ENCODE assay signal across 8 cellular contexts in genomic region chrX:120250522-120251271, GRCh38. TPM values are rescaled to one million over a fixed set of nuclear protein-coding genes. Genes with fewer than 3 reads are reported as not detected.
A peak's percentile ranks its signal among the peaks of the same experiment; 100 is the strongest.
DNase-seq lines count a peak whose midpoint lies in the region; ATAC-seq, FAIRE-seq and TF ChIP-seq lines count a peak whose summit lies in the region.

ZBTB33 (plus strand) TSS chrX:120250812; CDS start chrX:120253416, 2,604 bp downstream.

- 0 to 33% (median 0%) methylated on average over 35 to 75 of the region's 75 CpGs for WGBS in adipose tissue, 3 donors

- H3K9me3 Mint-ChIP-seq in T-cell (no peaks in the 10 kb centered on the region), type B pancreatic cell (no peaks in the 10 kb centered on the region)

- intact Hi-C loops in cardiac septum (cut with DNase I) = no loop called here

- peak; percentile 74 for TF ChIP-seq CTCF in type B pancreatic cell (conservative IDR thresholded peaks at IDR 0.05)

- TF ChIP-seq POLR2A in GM12891 (IDR thresholded peaks at IDR 0.05; ENCODE audit: low read depth, low read length) = no peak

- H3K36me3 Mint-ChIP-seq in T-cell = peaks cover 18% of the 10 kb centered on the region
- H3K36me3 Mint-ChIP-seq in type B pancreatic cell = peaks cover 10% of the 10 kb centered on the region

- peak; percentile 92 for ATAC-seq in HG02840 (IDR thresholded peaks at IDR 0.05; ENCODE audit: low FRiP score, unreplicated experiment)
- ATAC-seq in T-cell (replicated peaks in 1 of 4) = peak; percentile 99 to 100 (median 99)

- H3K27ac Mint-ChIP-seq in T-cell (peak within 1 kb of the TSS; percentile 91 to 97), type B pancreatic cell (peak within 1 kb of the TSS; percentile 97)

- peak within 1 kb of the TSS; percentile 91 to 92 (median 91) for H3K4me3 Mint-ChIP-seq in T-cell
- peak within 1 kb of the TSS; percentile 97 for H3K4me3 Mint-ChIP-seq in type B pancreatic cell

- peaks cover 0 to 27% of the 10 kb centered on the region in 2 donors for H3K27me3 Mint-ChIP-seq in T-cell
- H3K27me3 Mint-ChIP-seq in type B pancreatic cell = peaks cover 17% of the 10 kb centered on the region

- peak; percentile 99 for FAIRE-seq in GM12891 (lab: Jason Lieb, UNC)

- CTCF ChIA-PET in T-cell (lab: Charles Lee) = interaction anchor here (0.6 to 2.0 kb wide), 11 partner anchors 19 to 854 kb away, joined by 3 to 11 read pairs (median 4); no protein-coding TSS in a partner anchor

- H3K27ac ChIP-seq in adipose tissue (ENCODE audit: low read depth, low read length) = peak within 1 kb of the TSS; percentile 86

- DNase-seq in GM12891 (ENCODE audit: insufficient read length, low spot score) (peak; percentile 58), NCI-H1436 (lab: John Stamatoyannopoulos, UW) (peak; percentile 95), T-cell (peak; percentile 67 to 90 (median 82)), cardiac septum (ENCODE audit: low spot score) (peak; percentile 94), pons (ENCODE audit: low spot score) (peak; percentile 89), type B pancreatic cell (ENCODE audit: extremely low spot score, unreplicated experiment) (peak; percentile 90)

- POLR2A ChIA-PET in T-cell (lab: Charles Lee) = interaction anchor here in 1 of 2 donors (0.6 to 1.5 kb wide), 4 partner anchors 43 to 61 kb away, joined by 4 to 7 read pairs (median 4); partner anchors contain the start of gene TMEM255A

- H3K4me1 Mint-ChIP-seq in T-cell = peaks cover 7 to 31% (median 30%) of the 10 kb centered on the region in 3 donors
- H3K4me1 Mint-ChIP-seq in type B pancreatic cell (ENCODE audit: unreplicated experiment) = peaks cover 5% of the 10 kb centered on the region

TF ChIP-seq in GM12891, 5 proteins besides CTCF, POLR2A, EP300 and RAD21:
- TF ChIP-seq TAF1 (IDR thresholded peaks at IDR 0.05; ENCODE audit: low read depth, low read length) (0 out of 2 replicates have a peak, but pooled peaks have one; percentile 25), POLR2AphosphoS5 (IDR thresholded peaks at IDR 0.05; ENCODE audit: low read depth, low read length) (no peak)

RNA-seq across cellular contexts. Expression of gene ZBTB33, which starts in this region (rescaled TPM):
- polyA plus RNA-seq in GM12891 (2012; ENCODE audit: low read depth, missing spikeins) = 8.4 TPM
- total RNA-seq in T-cell (10 to 100 TPM; 20.9 to 25.7 (median 22.1) TPM), cardiac septum (6.5 TPM), type B pancreatic cell (ENCODE audit: low replicate concordance) (25.7 and 27.8 TPM in 2 replicates)
- polyA plus RNA-seq in adipose tissue = 1 to 10 TPM; 3.8 to 4.2 (median 3.9) TPM

Comparison
In these comparisons a context has a peak if more than half of its experiments do, and no peak if none do; other contexts are left out.
1. Peak in every context shown above with its lines: DNase-seq, ATAC-seq and H3K27ac ChIP-seq.